1 cellular context compared by ENCODE assay signal in the genomic region with DNA sequence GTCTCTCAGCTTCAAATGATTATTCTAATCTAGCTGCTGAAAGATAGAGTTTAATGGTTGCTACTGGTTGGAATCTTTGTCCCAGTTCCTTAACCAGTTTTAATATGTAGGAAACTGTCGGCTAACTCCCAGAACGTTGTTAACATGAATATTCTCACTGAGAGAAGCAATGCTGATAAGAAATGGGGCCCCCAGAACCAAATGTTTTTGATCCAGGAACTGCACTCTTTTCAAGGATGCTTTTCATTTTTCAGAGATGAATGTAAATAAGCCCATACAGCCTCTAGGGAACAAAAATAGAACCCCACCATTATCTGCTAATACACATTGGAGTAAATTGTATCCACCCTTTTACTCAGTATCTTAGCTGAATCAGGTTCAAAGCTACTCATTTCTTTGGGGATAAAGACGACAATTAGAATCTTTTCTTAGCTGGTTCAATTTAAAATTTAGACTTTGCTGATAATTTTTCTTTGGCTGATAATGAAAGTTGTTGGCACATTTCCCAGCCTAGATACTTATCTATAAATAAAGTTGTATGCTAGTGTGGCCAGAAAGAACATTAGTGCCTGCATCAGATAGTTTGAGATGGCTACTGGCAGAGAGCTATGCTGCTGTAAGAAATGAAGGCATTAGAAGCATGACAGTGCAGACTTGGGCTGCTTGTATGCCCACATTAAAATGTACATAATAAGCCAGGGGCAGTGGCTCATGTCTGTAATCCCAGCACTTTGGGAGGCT.
TF ChIP-seq lines count a peak whose summit lies in the region.

No MANE protein-coding gene starts in this region.

TF ChIP-seq in A549, 52 proteins besides CTCF, POLR2A, EP300 and RAD21 (continued from another document):
- TF ChIP-seq, protein P1, sequence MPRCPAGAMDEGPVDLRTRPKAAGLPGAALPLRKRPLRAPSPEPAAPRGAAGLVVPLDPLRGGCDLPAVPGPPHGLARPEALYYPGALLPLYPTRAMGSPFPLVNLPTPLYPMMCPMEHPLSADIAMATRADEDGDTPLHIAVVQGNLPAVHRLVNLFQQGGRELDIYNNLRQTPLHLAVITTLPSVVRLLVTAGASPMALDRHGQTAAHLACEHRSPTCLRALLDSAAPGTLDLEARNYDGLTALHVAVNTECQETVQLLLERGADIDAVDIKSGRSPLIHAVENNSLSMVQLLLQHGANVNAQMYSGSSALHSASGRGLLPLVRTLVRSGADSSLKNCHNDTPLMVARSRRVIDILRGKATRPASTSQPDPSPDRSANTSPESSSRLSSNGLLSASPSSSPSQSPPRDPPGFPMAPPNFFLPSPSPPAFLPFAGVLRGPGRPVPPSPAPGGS (IDR thresholded peaks at IDR 0.05) = no peak
